1 cellular context compared by ENCODE assay signal in genomic region chr5:1326903-1327756, GRCh38.
A peak's percentile ranks its signal among the peaks of the same experiment; 100 is the strongest.
TF ChIP-seq lines count a peak whose summit lies in the region.

No MANE protein-coding gene starts in this region.

TF ChIP-seq in K562, 482 proteins besides CTCF, POLR2A, EP300 and RAD21 (continued from another document):
- TF ChIP-seq PRDM10 (IDR thresholded peaks at IDR 0.05; ENCODE audit: partially characterized antibody), result peak; percentile 63
TF ChIP-seq in K562: peak in this region for 2; not testable (repeated sequence) for 480.
